1 cellular context compared by ENCODE assay signal in the genomic region with DNA sequence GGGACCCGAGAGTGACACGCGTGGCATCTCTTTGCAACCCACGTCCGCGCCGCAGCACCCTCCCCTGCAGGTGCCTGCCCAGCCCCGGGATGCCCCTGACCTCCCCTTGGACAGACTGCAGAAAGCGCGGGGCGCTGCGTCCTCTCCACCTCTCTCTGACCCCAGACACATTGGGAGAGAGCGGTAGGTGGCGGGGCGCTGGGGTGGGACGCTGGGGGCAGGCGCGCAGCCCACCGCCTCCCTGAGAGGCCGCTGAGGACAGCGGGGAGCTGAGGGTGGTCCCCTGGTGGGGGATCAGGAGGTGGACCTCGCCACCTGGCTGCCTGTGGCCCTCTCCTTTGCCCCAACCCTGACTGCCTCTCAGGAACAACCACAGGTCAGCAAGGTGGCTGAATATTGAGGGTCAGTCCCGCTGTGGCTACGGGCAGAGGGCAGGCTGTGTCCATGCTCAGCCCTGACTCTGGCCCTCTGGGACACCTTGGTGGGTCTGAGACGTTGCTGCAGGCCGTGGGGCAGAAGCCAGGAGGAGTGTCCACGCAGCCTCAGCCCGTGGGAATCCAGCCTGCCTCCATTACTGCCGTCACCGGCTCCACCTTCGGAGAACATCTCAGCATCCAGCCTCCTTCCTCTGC.
TF ChIP-seq lines count a peak whose summit lies in the region.

No MANE protein-coding gene starts in this region.

TF ChIP-seq in HepG2, 621 proteins besides CTCF, POLR2A, EP300 and RAD21 (continued from another document):
- TF ChIP-seq ZHX1 (CRISPR knock-in tag; IDR thresholded peaks at IDR 0.05; ENCODE audit: low read depth) = peak; percentile 23; the same call in 1 of the 2 replicates
- TF ChIP-seq SNAPC2 (CRISPR knock-in tag; IDR thresholded peaks at IDR 0.05) = no peak
TF ChIP-seq in HepG2: peak in this region for 27.
